ENCODE assay signal across 8 cellular contexts in the genomic region with DNA sequence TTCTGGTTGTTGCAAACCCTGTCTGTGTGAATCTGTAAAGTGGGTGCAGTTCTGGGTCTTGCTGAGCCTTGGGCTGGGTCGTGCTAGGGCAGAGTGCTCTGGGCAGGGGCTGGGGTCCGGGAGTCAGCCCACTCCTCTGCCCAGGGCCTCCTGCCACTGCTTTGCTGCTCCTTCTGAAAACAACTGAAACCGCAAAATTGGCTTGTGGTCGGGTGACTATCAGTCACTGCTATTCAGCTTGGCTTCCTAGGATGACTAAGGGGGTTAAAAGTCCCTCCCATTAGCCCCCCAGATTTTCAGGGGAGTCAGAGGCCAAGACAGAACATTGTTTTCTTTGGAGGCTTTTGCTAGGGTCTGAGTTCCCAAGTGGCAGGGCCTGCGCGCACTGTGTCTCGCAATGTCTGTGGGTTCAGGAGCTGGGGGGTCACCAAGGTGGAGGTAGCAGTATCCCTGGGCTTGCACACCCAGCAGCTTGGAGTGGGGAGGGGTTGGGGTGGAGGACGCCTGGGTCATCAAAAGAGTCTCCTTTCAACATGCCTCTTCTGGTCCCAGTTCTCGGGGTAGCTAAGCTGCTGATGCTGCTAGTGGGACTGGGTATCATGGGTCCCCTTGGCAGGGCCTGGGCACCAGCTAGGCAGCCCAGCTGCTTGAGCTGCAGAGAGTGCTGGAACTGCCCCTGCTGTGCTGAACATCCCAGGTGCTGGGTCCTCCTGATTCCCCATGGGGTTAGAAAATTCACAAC.
DNase-seq lines count a peak whose midpoint lies in the region; TF ChIP-seq lines count a peak whose summit lies in the region.

No MANE protein-coding gene starts in this region.

- no peak for TF ChIP-seq POLR2A in erythroblast (IDR thresholded peaks at IDR 0.05; ENCODE audit: low read length)

- DNase-seq in GDM1 (lab: John Stamatoyannopoulos, UW) (peak; percentile 73), OCI-M1 (lab: John Stamatoyannopoulos, UW) (peak; percentile 78), NCI-H2171 (lab: John Stamatoyannopoulos, UW) (no peak), erythroblast (lab: John Stamatoyannopoulos, UW) (no peak), NCI-H345 treated with DMSO at 0.1 percent for 48 hours (lab: John Stamatoyannopoulos, UW; ENCODE audit: unreplicated experiment) (no peak), cerebellar nuclear complex (lab: John Stamatoyannopoulos, UW) (no peak)
- DNase-seq in activated naive CD4-positive, alpha-beta T cell treated with anti-CD3 and anti-CD28 coated beads, Interleukin-2, amount 50 U/mL, for 16 hours: peak; percentile 74
- DNase-seq in stimulated activated CD4-positive, alpha-beta T cell treated with anti-CD3 and anti-CD28 coated beads, Interleukin-12 subunit alpha, Interleukin-12 subunit beta, amount 100 ng/mL, for 48 hours (ENCODE audit: low read depth in 2 of 3, low spot score in 1 of 3): peak; percentile 76 to 87 (median 82)

Comparison
In these comparisons a context has a peak if more than half of its experiments do, and no peak if none do; other contexts are left out.
1. DNase-seq: peak in GDM1 (single experiment), OCI-M1 (single experiment), activated naive CD4-positive, alpha-beta T cell treated with anti-CD3 and anti-CD28 coated beads, Interleukin-2, amount 50 U/mL, for 16 hours (single experiment) and stimulated activated CD4-positive, alpha-beta T cell treated with anti-CD3 and anti-CD28 coated beads, Interleukin-12 subunit alpha, Interleukin-12 subunit beta, amount 100 ng/mL, for 48 hours (3 of 3); none in NCI-H2171 (single experiment), erythroblast (0 of 2), NCI-H345 treated with DMSO at 0.1 percent for 48 hours (single experiment) and cerebellar nuclear complex (0 of 2).